23 cellular contexts compared by ENCODE assay signal in the genomic region with DNA sequence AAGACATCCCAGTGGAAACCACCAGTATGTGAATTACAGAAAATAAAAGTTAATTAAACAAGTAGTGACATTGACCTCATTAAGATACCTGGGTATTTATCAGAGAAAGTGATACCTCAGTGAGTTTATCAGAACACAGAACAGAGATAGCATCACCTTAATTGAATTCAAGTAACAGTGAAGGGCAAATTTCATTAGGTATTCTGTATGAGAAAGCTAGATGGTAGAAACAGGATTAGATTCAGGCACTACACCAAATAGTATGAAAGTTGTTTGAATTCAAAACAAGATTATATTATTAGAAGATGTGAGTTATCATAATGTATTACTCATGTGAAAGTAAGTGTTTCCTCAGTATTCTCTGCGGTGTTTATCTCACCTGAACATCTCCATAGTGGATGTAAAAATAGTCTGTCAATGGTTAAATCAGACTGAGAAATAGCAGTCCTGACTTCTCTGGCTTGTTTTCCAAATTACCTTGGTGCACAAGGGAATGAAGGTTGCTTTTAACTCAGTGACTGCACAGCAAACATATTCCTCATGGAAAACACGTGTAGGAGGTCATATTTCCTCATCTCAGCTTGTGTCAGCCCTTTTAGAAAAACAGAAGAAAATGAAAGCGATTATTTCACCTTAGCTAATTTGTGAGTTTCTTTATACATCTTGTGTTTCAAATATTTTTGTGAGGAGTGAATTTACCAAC.
"Had no signal": no experiment of that assay in that cellular context is flagged by ENCODE, and none has a peak within 500 bp of the region (broad histone marks: within the 10 kb centered on the region; RNA-seq: fewer than 3 reads in every experiment).

No MANE protein-coding gene starts in this region.

- H3K4me1 Mint-ChIP-seq: activated CD4-positive, alpha-beta T cell treated with anti-CD3 and anti-CD28 coated beads, Interleukin-2, amount 10 ng/mL, durations not matched to agents 24 days and 14 days; activated naive CD8-positive, alpha-beta T cell treated with anti-CD3 and anti-CD28 coated beads for 36 hours; activated T-helper 17 cell treated with anti-CD3 and anti-CD28 coated beads, Interleukin-2, amount 50 U/mL, for 72 hours had no signal

- H3K4me3 Mint-ChIP-seq: activated CD4-positive, alpha-beta T cell treated with anti-CD3 and anti-CD28 coated beads, Interleukin-2, amount 10 ng/mL, durations not matched to agents 24 days and 14 days; activated CD8-positive, alpha-beta T cell treated with anti-CD3 and anti-CD28 coated beads for 36 hours; activated naive CD8-positive, alpha-beta T cell treated with anti-CD3 and anti-CD28 coated beads for 36 hours; activated T-helper 17 cell treated with anti-CD3 and anti-CD28 coated beads, Interleukin-2, amount 50 U/mL, for 72 hours; neural progenitor cell; stimulated activated naive CD8-positive, alpha-beta T cell treated with anti-CD3 and anti-CD28 coated beads, Interleukin-15, Interleukin-2, amounts not matched to agents 100 ng/mL and 50 ng/mL, for 24 hours had no signal

- DNase-seq: activated CD4-positive, alpha-beta T cell treated with anti-CD3 and anti-CD28 coated beads, Interleukin-2, amount 10 ng/mL, durations not matched to agents 24 days and 14 days; activated CD8-positive, alpha-beta T cell treated with anti-CD3 and anti-CD28 coated beads for 36 hours; activated naive CD4-positive, alpha-beta T cell; activated naive CD8-positive, alpha-beta T cell treated with anti-CD3 and anti-CD28 coated beads for 36 hours; activated T-cell treated with anti-CD3 and anti-CD28 coated beads, Interleukin-2, amount 50 U/mL, for 1 hour; amygdala; dermis blood vessel endothelial cell; effector memory CD4-positive, alpha-beta T cell; hypothalamus; psoas muscle; right cardiac atrium; stimulated activated CD4-positive, alpha-beta T cell treated with anti-CD3 and anti-CD28 coated beads, Interleukin-15, amount 100 ng/mL, for 24 hours; stimulated activated CD4-positive, alpha-beta T cell treated with anti-CD3 and anti-CD28 coated beads, Interleukin-2, amount 100 ng/mL, for 48 hours had no signal

- H3K9ac ChIP-seq: neural progenitor cell had no signal

- H3K4me1 ChIP-seq: psoas muscle had no signal

- H3K9me3 ChIP-seq: psoas muscle, tibial nerve had no signal

- H3K27ac ChIP-seq: cardiac muscle cell, neural progenitor cell, psoas muscle, skin epidermis, tibial nerve had no signal

- H3K27me3 Mint-ChIP-seq: activated CD4-positive, alpha-beta T cell treated with anti-CD3 and anti-CD28 coated beads, Interleukin-2, amount 10 ng/mL, durations not matched to agents 24 days and 14 days; activated CD8-positive, alpha-beta T cell treated with anti-CD3 and anti-CD28 coated beads for 36 hours; activated naive CD8-positive, alpha-beta T cell treated with anti-CD3 and anti-CD28 coated beads for 36 hours; activated T-helper 17 cell treated with anti-CD3 and anti-CD28 coated beads, Interleukin-2, amount 50 U/mL, for 72 hours; stimulated activated naive CD8-positive, alpha-beta T cell treated with anti-CD3 and anti-CD28 coated beads, Interleukin-15, Interleukin-2, amounts not matched to agents 100 ng/mL and 50 ng/mL, for 24 hours had no signal

- H3K4me2 ChIP-seq: neural progenitor cell had no signal

- H3K27ac Mint-ChIP-seq: activated CD4-positive, alpha-beta T cell treated with anti-CD3 and anti-CD28 coated beads, Interleukin-2, amount 10 ng/mL, durations not matched to agents 24 days and 14 days; activated CD8-positive, alpha-beta T cell treated with anti-CD3 and anti-CD28 coated beads for 36 hours; activated naive CD8-positive, alpha-beta T cell treated with anti-CD3 and anti-CD28 coated beads for 36 hours; activated T-helper 17 cell treated with anti-CD3 and anti-CD28 coated beads, Interleukin-2, amount 50 U/mL, for 72 hours; neural progenitor cell; stimulated activated naive CD8-positive, alpha-beta T cell treated with anti-CD3 and anti-CD28 coated beads, Interleukin-15, Interleukin-2, amounts not matched to agents 100 ng/mL and 50 ng/mL, for 24 hours had no signal

- FAIRE-seq: frontal cortex, keratinocyte, urothelium cell line had no signal

- H3K9me3 Mint-ChIP-seq: activated CD4-positive, alpha-beta T cell treated with anti-CD3 and anti-CD28 coated beads, Interleukin-2, amount 10 ng/mL, durations not matched to agents 24 days and 14 days; stimulated activated naive CD8-positive, alpha-beta T cell treated with anti-CD3 and anti-CD28 coated beads, Interleukin-15, Interleukin-2, amounts not matched to agents 100 ng/mL and 50 ng/mL, for 24 hours had no signal

- H3K36me3 ChIP-seq: cardiac muscle cell, neural progenitor cell, tibial nerve had no signal

- H3K4me3 ChIP-seq: cardiac muscle cell, lung, neural progenitor cell, psoas muscle, skin epidermis, tibial nerve had no signal

- H3K27me3 ChIP-seq: cardiac muscle cell, neural progenitor cell, tibial nerve had no signal

- H3K36me3 Mint-ChIP-seq: activated naive CD8-positive, alpha-beta T cell treated with anti-CD3 and anti-CD28 coated beads for 36 hours; neural progenitor cell had no signal

- ATAC-seq: activated CD8-positive, alpha-beta T cell treated with anti-CD3 and anti-CD28 coated beads for 36 hours; activated T-helper 17 cell treated with anti-CD3 and anti-CD28 coated beads, Interleukin-2, amount 50 U/mL, for 72 hours; psoas muscle had no signal
